ENCODE assay signal across 18 cellular contexts in genomic region chr9:6348766-6349165, GRCh38. TPM values are rescaled to one million over a fixed set of nuclear protein-coding genes. Genes with fewer than 3 reads are reported as not detected.
DNase-seq lines count a peak whose midpoint lies in the region; ATAC-seq and TF ChIP-seq lines count a peak whose summit lies in the region.
"Had no signal": no experiment of that assay in that cellular context is flagged by ENCODE, and none has a peak within 500 bp of the region (broad histone marks: within the 10 kb centered on the region; RNA-seq: fewer than 3 reads in every experiment).

No MANE protein-coding gene starts in this region.

- BruUV-seq in PC-9 (replicated peaks; lab: Mats Ljungman, UMichigan) = no TSS peak

- intact Hi-C loops in PC-9 (cut with micrococcal nuclease; ENCODE audit: unreplicated experiment) = no loop called here

- no peaks in the 10 kb centered on the region for H3K27me3 ChIP-seq in MM.1S (replicated peaks; ENCODE audit: insufficient read depth, low read length)
- H3K27me3 ChIP-seq in PC-9 (ENCODE audit: insufficient read depth, low read depth) = no peaks in the 10 kb centered on the region

- H3K9me3 ChIP-seq in MM.1S (replicated peaks; ENCODE audit: insufficient read depth, low read length) (no peaks in the 10 kb centered on the region), PC-9 (ENCODE audit: insufficient read depth, low read depth) (no peaks in the 10 kb centered on the region)

- H3K79me2 ChIP-seq in MM.1S (ENCODE audit: low read length) (no peaks in the 10 kb centered on the region), PC-9 (ENCODE audit: low read depth) (no peaks in the 10 kb centered on the region)

- H3K9ac ChIP-seq in MM.1S (ENCODE audit: low read length) = no peak overlapping the region

- H3K36me3 ChIP-seq in MM.1S (replicated peaks; ENCODE audit: insufficient read depth, low read length) = no peaks in the 10 kb centered on the region
- no peaks in the 10 kb centered on the region for H3K36me3 ChIP-seq in PC-9 (ENCODE audit: low read depth)

- H3K4me3 ChIP-seq in MM.1S (ENCODE audit: low read length) = peak overlapping the region; percentile 31; the same call in 1 of the 2 replicates
- no peak overlapping the region for H3K4me3 ChIP-seq in PC-9
- H3K4me3 ChIP-seq: GM23338 had no signal

- H3K27ac Mint-ChIP-seq in stimulated activated effector memory CD8-positive, alpha-beta T cell treated with anti-CD3 and anti-CD28 coated beads, Interleukin-12 subunit alpha, Interleukin-12 subunit beta, amount 100 ng/mL, for 72 hours = peak overlapping the region; percentile 2
- no peak overlapping the region for H3K27ac Mint-ChIP-seq in chondrocyte (ENCODE audit: unreplicated experiment)
- H3K27ac Mint-ChIP-seq: CD8-positive, alpha-beta T cell; GM23338; H9 had no signal

- POLR2A ChIA-PET in PC-9 (lab: Charles Lee; ENCODE audit: unreplicated experiment) = no interaction called here

- no peak overlapping the region for H3K4me3 Mint-ChIP-seq in stimulated activated effector memory CD8-positive, alpha-beta T cell treated with anti-CD3 and anti-CD28 coated beads, Interleukin-12 subunit alpha, Interleukin-12 subunit beta, amount 100 ng/mL, for 72 hours
- no peak overlapping the region for H3K4me3 Mint-ChIP-seq in chondrocyte (ENCODE audit: unreplicated experiment)
- H3K4me3 Mint-ChIP-seq: CD8-positive, alpha-beta T cell; GM23338; H9 had no signal

- ATAC-seq in stimulated activated effector memory CD8-positive, alpha-beta T cell treated with anti-CD3 and anti-CD28 coated beads, Interleukin-12 subunit alpha, Interleukin-12 subunit beta, amount 100 ng/mL, for 72 hours = no peak
- no peak for ATAC-seq in GM19397 (IDR thresholded peaks at IDR 0.05; ENCODE audit: unreplicated experiment)
- ATAC-seq: CD8-positive, alpha-beta T cell; GM23338; HCT116 had no signal

- DNase-seq in MM.1S (peak; percentile 32), PC-9 (no peak), chondrocyte (ENCODE audit: low spot score) (no peak)
- DNase-seq in stimulated activated effector memory CD8-positive, alpha-beta T cell treated with anti-CD3 and anti-CD28 coated beads, Interleukin-12 subunit alpha, Interleukin-12 subunit beta, amount 100 ng/mL, for 72 hours (ENCODE audit: low spot score in 2 of 2) = no peak
- DNase-seq in effector CD8-positive, alpha-beta T cell (lab: John Stamatoyannopoulos, UW) = no peak
- DNase-seq: C1 segment of cervical spinal cord; CD8-positive, alpha-beta T cell; DMS 273 treated with DMSO at 0.1 percent for 48 hours; DMS79; EL; GDM1; H9 had no signal

- H3K36me3 Mint-ChIP-seq in stimulated activated effector memory CD8-positive, alpha-beta T cell treated with anti-CD3 and anti-CD28 coated beads, Interleukin-12 subunit alpha, Interleukin-12 subunit beta, amount 100 ng/mL, for 72 hours = no peaks in the 10 kb centered on the region
- H3K36me3 Mint-ChIP-seq in chondrocyte (ENCODE audit: low read depth) = peaks cover 4% of the 10 kb centered on the region
- H3K36me3 Mint-ChIP-seq: CD8-positive, alpha-beta T cell had no signal

- H3K4me1 ChIP-seq in MM.1S (ENCODE audit: low read length) = 0 out of 2 replicates have a peak, but pooled peaks cover 3% of the 10 kb centered on the region
- H3K4me1 ChIP-seq in PC-9 (replicated peaks; ENCODE audit: insufficient read depth) = peaks cover 11% of the 10 kb centered on the region

- H3K9me2 ChIP-seq in MM.1S (replicated peaks; ENCODE audit: insufficient read depth, low read length) (no peaks in the 10 kb centered on the region), PC-9 (ENCODE audit: insufficient read depth) (no peaks in the 10 kb centered on the region)

- H4K20me1 ChIP-seq in MM.1S (ENCODE audit: insufficient read depth, low read length) = no peaks in the 10 kb centered on the region
- no peaks in the 10 kb centered on the region for H4K20me1 ChIP-seq in PC-9 (ENCODE audit: insufficient read depth)

- H3K27ac ChIP-seq in MM.1S (ENCODE audit: low read length) (no peak overlapping the region), PC-9 (no peak overlapping the region)

- no peaks in the 10 kb centered on the region for H3K9me3 Mint-ChIP-seq in stimulated activated effector memory CD8-positive, alpha-beta T cell treated with anti-CD3 and anti-CD28 coated beads, Interleukin-12 subunit alpha, Interleukin-12 subunit beta, amount 100 ng/mL, for 72 hours
- H3K9me3 Mint-ChIP-seq in chondrocyte (ENCODE audit: low read depth) = peaks cover 5% of the 10 kb centered on the region
- H3K9me3 Mint-ChIP-seq: CD8-positive, alpha-beta T cell had no signal

- no peak overlapping the region for H2AFZ ChIP-seq in MM.1S (ENCODE audit: low read length)
- H2AFZ ChIP-seq in PC-9 = 0 out of 2 replicates have a peak overlapping the region, but pooled peaks have one; percentile 27
- H2AFZ ChIP-seq: GM23338 had no signal

- CTCF ChIA-PET in PC-9 (lab: Charles Lee) = interaction anchor here (0.7 kb wide), 1 partner anchor 761 kb away, joined by 3 read pairs; no protein-coding TSS in a partner anchor

- no peaks in the 10 kb centered on the region for H3F3A ChIP-seq in MM.1S (ENCODE audit: insufficient read depth, low read length)
- no peaks in the 10 kb centered on the region for H3F3A ChIP-seq in PC-9 (ENCODE audit: insufficient read depth, low read depth)

- TF ChIP-seq CTCF in MM.1S (IDR thresholded peaks at IDR 0.05; ENCODE audit: low read length) (no peak), PC-9 (conservative IDR thresholded peaks at IDR 0.05) (no peak), chondrocyte (IDR thresholded peaks at IDR 0.05) (no peak)

- peaks cover 35% of the 10 kb centered on the region for H3K27me3 Mint-ChIP-seq in chondrocyte (ENCODE audit: low read depth)

- no peaks in the 10 kb centered on the region for H3K4me1 Mint-ChIP-seq in stimulated activated effector memory CD8-positive, alpha-beta T cell treated with anti-CD3 and anti-CD28 coated beads, Interleukin-12 subunit alpha, Interleukin-12 subunit beta, amount 100 ng/mL, for 72 hours
- H3K4me1 Mint-ChIP-seq in chondrocyte (ENCODE audit: low read depth) = peaks cover 3% of the 10 kb centered on the region

- H3K4me2 ChIP-seq in MM.1S (ENCODE audit: low read depth, low read length) (peak overlapping the region; percentile 61; the same call in 1 of the 2 replicates), PC-9 (no peak overlapping the region)
- H3K4me2 ChIP-seq: GM23338 had no signal

RNA-seq across cellular contexts. Expression of gene TPD52L3, which starts 20.6 kb away (rescaled TPM):
- total RNA-seq in PC-9 (2021) = not detected in 2 replicates
- not detected in 3 replicates for total RNA-seq in chondrocyte
- total RNA-seq: A172; A673; CD8-positive, alpha-beta T cell; GM23338; H4; H9 had no signal
